Comparison of ENCODE assay signal across 10 cellular contexts in genomic region chr1:161196521-161197451, GRCh38. TPM values are rescaled to one million over a fixed set of nuclear protein-coding genes. Genes with fewer than 3 reads are reported as not detected.
A peak's percentile ranks its signal among the peaks of the same experiment; 100 is the strongest.
DNase-seq lines count a peak whose midpoint lies in the region; ATAC-seq and TF ChIP-seq lines count a peak whose summit lies in the region.
"Had no signal": no experiment of that assay in that cellular context is flagged by ENCODE, and none has a peak within 500 bp of the region (broad histone marks: within the 10 kb centered on the region; RNA-seq: fewer than 3 reads in every experiment).

No MANE protein-coding gene starts in this region.

- no peak for TF ChIP-seq POLR2A in sigmoid colon (IDR thresholded peaks at IDR 0.05)

- ATAC-seq in right cardiac atrium (peak in 1 of 2 donors; percentile 3), GM19328 (IDR thresholded peaks at IDR 0.05; ENCODE audit: unreplicated experiment) (no peak), GM18520 (IDR thresholded peaks at IDR 0.05; ENCODE audit: unreplicated experiment) (no peak), GM21526 (IDR thresholded peaks at IDR 0.05; ENCODE audit: low FRiP score, unreplicated experiment) (no peak), HG03095 (IDR thresholded peaks at IDR 0.05; ENCODE audit: unreplicated experiment) (no peak)
- ATAC-seq: activated T-cell treated with anti-CD3 and anti-CD28 coated beads, Interleukin-2, amount 50 U/mL, for 4 hours had no signal

- TF ChIP-seq EP300 in sigmoid colon (IDR thresholded peaks at IDR 0.05) = no peak

- H3K36me3 ChIP-seq in sigmoid colon = peaks cover 0 to 6% (median 0%) of the 10 kb centered on the region in 4 donors

- H3K27me3 ChIP-seq in right cardiac atrium (ENCODE audit: control insufficient read depth, insufficient read depth) = no peaks in the 10 kb centered on the region
- H3K27me3 ChIP-seq in sigmoid colon = no peaks in the 10 kb centered on the region

- intact Hi-C loops in right cardiac atrium (cut with DNase I) (loop anchor here in 1 of 4 donors (10.0 kb wide), 1 partner anchor 188 kb away; no protein-coding TSS in a partner anchor), sigmoid colon (cut with DNase I) (no loop called here)

- H3K27ac ChIP-seq in right cardiac atrium (ENCODE audit: low read length) (peak overlapping the region; percentile 99), sigmoid colon (peak overlapping the region; percentile 94 to 97 (median 96))

- 59% methylated on average over 27 of the region's 27 CpGs for WGBS in right cardiac atrium
- 83% methylated on average over 27 of the region's 27 CpGs for WGBS in sigmoid colon, 2 donors

- peak; percentile 95 for DNase-seq in EH (ENCODE audit: low read depth)
- peak; percentile 63 for DNase-seq in amniotic stem cell (lab: John Stamatoyannopoulos, UW)
- peak; percentile 51 to 84 (median 82) for DNase-seq in right cardiac atrium
- DNase-seq in sigmoid colon = peak; percentile 87
- DNase-seq: activated T-cell treated with anti-CD3 and anti-CD28 coated beads, Interleukin-2, amount 50 U/mL, for 4 hours had no signal

- no peak for TF ChIP-seq CTCF in sigmoid colon (IDR thresholded peaks at IDR 0.05)

- H3K4me1 ChIP-seq in right cardiac atrium (ENCODE audit: control insufficient read depth, insufficient read depth, low read length) (peaks cover 19% of the 10 kb centered on the region), sigmoid colon (peaks cover 0 to 76% (median 58%) of the 10 kb centered on the region in 4 donors)

- peak overlapping the region; percentile 39 for H3K4me3 ChIP-seq in right cardiac atrium (ENCODE audit: low read length)
- H3K4me3 ChIP-seq in sigmoid colon = peak overlapping the region in 3 of 4 donors; percentile 25 to 44 (median 39)

- no peaks in the 10 kb centered on the region for H3K9me3 ChIP-seq in right cardiac atrium (ENCODE audit: control insufficient read depth, low read length)
- H3K9me3 ChIP-seq in sigmoid colon = no peaks in the 10 kb centered on the region

RNA-seq across cellular contexts. Expression of gene ADAMTS4, which starts 2.1 kb away (rescaled TPM):
- total RNA-seq in right cardiac atrium (100 to 1,000 TPM in 1 of 4 donors, 10 to 100 TPM in 2, 1 to 10 TPM in 1; 6.9 to 111 (median 17.2) TPM), sigmoid colon (10 to 100 TPM in 2 of 4 donors, 1 to 10 TPM in 2; 6.4 to 78.2 (median 10.8) TPM)
- polyA plus RNA-seq in right cardiac atrium (24.4 TPM), sigmoid colon (1 to 10 TPM in 1 of 3 donors, under 1 TPM in 2; 0.23 to 4.5 (median 0.60) TPM)

RNA-seq across cellular contexts. Expression of gene NDUFS2, which starts 5.4 kb away (rescaled TPM):
- 100 to 1,000 TPM; 162 to 229 (median 177) TPM for total RNA-seq in right cardiac atrium
- 219 TPM for polyA plus RNA-seq in right cardiac atrium
- total RNA-seq in sigmoid colon = 100 to 1,000 TPM in 1 of 4 donors, 10 to 100 TPM in 3; 79.6 to 113 (median 92.6) TPM
- 100 to 1,000 TPM; 113 to 194 (median 123) TPM for polyA plus RNA-seq in sigmoid colon

RNA-seq across cellular contexts. Expression of gene FCER1G, which starts 18.3 kb away (rescaled TPM):
- total RNA-seq in right cardiac atrium = 10 to 100 TPM; 23.3 to 44.3 (median 32.9) TPM
- polyA plus RNA-seq in right cardiac atrium = 33.4 TPM
- 10 to 100 TPM; 14.4 to 86.4 (median 56.9) TPM for total RNA-seq in sigmoid colon
- 100 to 1,000 TPM in 1 of 3 donors, 10 to 100 TPM in 2; 77.7 to 243 (median 80.5) TPM for polyA plus RNA-seq in sigmoid colon
- total RNA-seq: lung microvascular endothelial cell had no signal

RNA-seq across cellular contexts. Expression of gene B4GALT3, which starts 19.5 kb away (rescaled TPM):
- total RNA-seq in right cardiac atrium (10 to 100 TPM; 16.0 to 21.0 (median 19.7) TPM), sigmoid colon (10 to 100 TPM; 10.7 to 19.3 (median 14.8) TPM)
- polyA plus RNA-seq in right cardiac atrium (17.5 TPM), sigmoid colon (10 to 100 TPM; 13.4 to 33.4 (median 16.8) TPM)

RNA-seq across cellular contexts. Expression of gene APOA2, which starts 26.6 kb away (rescaled TPM):
- total RNA-seq in right cardiac atrium (not detected), sigmoid colon (not detected)
- polyA plus RNA-seq in right cardiac atrium (0.34 TPM), sigmoid colon (under 1 TPM in 1 of 3 donors, not detected in 2; 0.26 TPM)
- total RNA-seq: lung microvascular endothelial cell had no signal
